ENCODE assay signal across 9 cellular contexts in genomic region chr16:20903889-20904506, GRCh38. TPM values are rescaled to one million over a fixed set of nuclear protein-coding genes. Genes with fewer than 3 reads are reported as not detected.
DNase-seq lines count a peak whose midpoint lies in the region; ATAC-seq and TF ChIP-seq lines count a peak whose summit lies in the region.
"Had no signal": no experiment of that assay in that cellular context is flagged by ENCODE, and none has a peak within 500 bp of the region (broad histone marks: within the 10 kb centered on the region; RNA-seq: fewer than 3 reads in every experiment).

No MANE protein-coding gene starts in this region.

- CTCF ChIA-PET in PC-9 (lab: Charles Lee), result no interaction called here

- no TSS peak for BruUV-seq in PC-9 (replicated peaks; lab: Mats Ljungman, UMichigan)

- H3K4me2 ChIP-seq in PC-9, result peak overlapping the region; percentile 96

- no peak overlapping the region for H2AFZ ChIP-seq in PC-9

- no peak for TF ChIP-seq CTCF in PC-9 (conservative IDR thresholded peaks at IDR 0.05)

- H3K4me1 ChIP-seq in PC-9 (replicated peaks; ENCODE audit: insufficient read depth) (peaks cover 77% of the 10 kb centered on the region), rectal smooth muscle tissue (ENCODE audit: control insufficient read depth, insufficient read depth, low read length) (peaks cover 44% of the 10 kb centered on the region)
- peaks cover 18% of the 10 kb centered on the region for H3K4me1 ChIP-seq in effector memory CD4-positive, alpha-beta T cell (ENCODE audit: control insufficient read depth, insufficient read depth, low read length, poor library complexity, severe bottlenecking)

- peaks cover 67% of the 10 kb centered on the region for H3F3A ChIP-seq in PC-9 (ENCODE audit: insufficient read depth, low read depth)

- POLR2A ChIA-PET in PC-9 (lab: Charles Lee; ENCODE audit: unreplicated experiment), result interaction anchor here (0.6 to 0.7 kb wide), 2 partner anchors 73 to 145 kb away, joined by 4 read pairs; no protein-coding TSS in a partner anchor

- H3K9me2 ChIP-seq in PC-9 (ENCODE audit: insufficient read depth), result no peaks in the 10 kb centered on the region

- no peaks in the 10 kb centered on the region for H3K9me3 ChIP-seq in PC-9 (ENCODE audit: insufficient read depth, low read depth)
- H3K9me3 ChIP-seq in effector memory CD4-positive, alpha-beta T cell (ENCODE audit: control insufficient read depth, low read length), result no peaks in the 10 kb centered on the region

- no peak overlapping the region for H3K9ac ChIP-seq in rectal smooth muscle tissue (ENCODE audit: low read length)

- H3K79me2 ChIP-seq in PC-9 (ENCODE audit: low read depth), result peaks cover 71% of the 10 kb centered on the region

- no peaks in the 10 kb centered on the region for H4K20me1 ChIP-seq in PC-9 (ENCODE audit: insufficient read depth)

- ATAC-seq in HG03565 (IDR thresholded peaks at IDR 0.05; ENCODE audit: unreplicated experiment), result no peak

- peaks cover 10% of the 10 kb centered on the region; the same call in 1 of the 2 replicates for H3K36me3 ChIP-seq in PC-9 (ENCODE audit: low read depth)
- H3K36me3 ChIP-seq in effector memory CD4-positive, alpha-beta T cell (ENCODE audit: control insufficient read depth, insufficient read depth, low read length), result no peaks in the 10 kb centered on the region
- no peaks in the 10 kb centered on the region for H3K36me3 ChIP-seq in rectal smooth muscle tissue (ENCODE audit: control insufficient read depth, insufficient read depth, low read length)

- intact Hi-C loops in PC-9 (cut with micrococcal nuclease; ENCODE audit: unreplicated experiment), result loop anchor here (5.0 kb wide), 2 partner anchors 48 to 398 kb away; no protein-coding TSS in a partner anchor

- H3K4me3 ChIP-seq in GM08714 (ENCODE audit: low read length), result peak overlapping the region; percentile 25; the same call in 1 of the 2 replicates
- H3K4me3 ChIP-seq in PC-9, result peak overlapping the region; percentile 25; the same call in 1 of the 2 replicates
- H3K4me3 ChIP-seq in effector memory CD4-positive, alpha-beta T cell (ENCODE audit: insufficient read depth, low read depth, low read length, poor library complexity, severe bottlenecking), result no peak overlapping the region
- H3K4me3 ChIP-seq in rectal smooth muscle tissue (ENCODE audit: low read length), result no peak overlapping the region

- H3K27ac ChIP-seq in PC-9, result peak overlapping the region; percentile 99
- peak overlapping the region; percentile 16 for H3K27ac ChIP-seq in effector memory CD4-positive, alpha-beta T cell (ENCODE audit: insufficient read depth, low read length, poor library complexity, severe bottlenecking)
- peak overlapping the region; percentile 81 for H3K27ac ChIP-seq in rectal smooth muscle tissue (ENCODE audit: low read depth, low read length)

- H3K27me3 ChIP-seq in PC-9 (ENCODE audit: insufficient read depth, low read depth) (no peaks in the 10 kb centered on the region), rectal smooth muscle tissue (ENCODE audit: control insufficient read depth, insufficient read depth, low read length) (no peaks in the 10 kb centered on the region)
- H3K27me3 ChIP-seq in effector memory CD4-positive, alpha-beta T cell (replicated peaks; ENCODE audit: control insufficient read depth, insufficient read depth, low read length, poor library complexity, severe bottlenecking), result no peaks in the 10 kb centered on the region

- no peak for DNase-seq in PC-9
- DNase-seq in effector memory CD4-positive, alpha-beta T cell, result no peak
- no peak for DNase-seq in NCI-H345 (lab: John Stamatoyannopoulos, UW)
- DNase-seq in NCI-H510A (lab: John Stamatoyannopoulos, UW), result no peak
- DNase-seq in NCI-H146 treated with DMSO at 0.1 percent for 48 hours (lab: John Stamatoyannopoulos, UW; ENCODE audit: unreplicated experiment), result no peak
- DNase-seq: hypothalamus had no signal

RNA-seq across cellular contexts. Expression of gene LYRM1, which starts 3.4 kb away (rescaled TPM):
- total RNA-seq in PC-9 (2021), result 32.2 and 51.7 TPM in 2 replicates

RNA-seq across cellular contexts. Expression of gene DCUN1D3, which starts 3.8 kb away (rescaled TPM):
- total RNA-seq in PC-9 (2021), result 11.8 and 14.6 TPM in 2 replicates

Comparison
In these comparisons a context has a peak if more than half of its experiments do, and no peak if none do; other contexts are left out.
1. H3K4me3 ChIP-seq: peak in GM08714 (single experiment) and PC-9 (single experiment); none in effector memory CD4-positive, alpha-beta T cell (single experiment) and rectal smooth muscle tissue (single experiment).
2. H3K27ac ChIP-seq: peak in every context shown above with its lines; median percentile 99 in PC-9; 81 in rectal smooth muscle tissue; 16 in effector memory CD4-positive, alpha-beta T cell.